In genomic region chr4:26150948-26151347, GRCh38 we compare ENCODE assay signal across 9 cellular contexts.
A peak's percentile ranks its signal among the peaks of the same experiment; 100 is the strongest.
DNase-seq lines count a peak whose midpoint lies in the region; ATAC-seq and TF ChIP-seq lines count a peak whose summit lies in the region.
"Had no signal": no experiment of that assay in that cellular context is flagged by ENCODE, and none has a peak within 500 bp of the region (broad histone marks: within the 10 kb centered on the region; RNA-seq: fewer than 3 reads in every experiment).

No MANE protein-coding gene starts in this region.

- no peaks in the 10 kb centered on the region for H3K27me3 ChIP-seq in OCI-LY3 (ENCODE audit: low read depth, low read length)

- peaks cover 24% of the 10 kb centered on the region for H3K36me3 Mint-ChIP-seq in dendritic cell treated with granulocyte-macrophage colony-stimulating factor and Interleukin-4, amounts not matched to agents 40 ng/mL and 50 ng/mL, for 4 days (ENCODE audit: low read depth)
- H3K36me3 Mint-ChIP-seq: naive thymus-derived CD8-positive, alpha-beta T cell had no signal

- peak overlapping the region; percentile 69 for H3K27ac Mint-ChIP-seq in dendritic cell treated with granulocyte-macrophage colony-stimulating factor and Interleukin-4, amounts not matched to agents 40 ng/mL and 50 ng/mL, for 4 days
- H3K27ac Mint-ChIP-seq: naive thymus-derived CD8-positive, alpha-beta T cell had no signal

- H3K4me1 Mint-ChIP-seq in dendritic cell treated with granulocyte-macrophage colony-stimulating factor and Interleukin-4, amounts not matched to agents 40 ng/mL and 50 ng/mL, for 4 days (ENCODE audit: low read depth): peaks cover 85% of the 10 kb centered on the region
- H3K4me1 Mint-ChIP-seq: naive thymus-derived CD8-positive, alpha-beta T cell had no signal

- H2AFZ ChIP-seq in OCI-LY3 (ENCODE audit: low read depth, low read length): peak overlapping the region; percentile 51; the same call in 1 of the 2 replicates

- no peaks in the 10 kb centered on the region for H4K20me1 ChIP-seq in OCI-LY3 (ENCODE audit: insufficient read depth, low read length)

- peak overlapping the region; percentile 51 for H3K4me2 ChIP-seq in OCI-LY3 (ENCODE audit: low read length)

- H3K4me3 Mint-ChIP-seq in dendritic cell treated with granulocyte-macrophage colony-stimulating factor and Interleukin-4, amounts not matched to agents 40 ng/mL and 50 ng/mL, for 4 days: no peak overlapping the region
- H3K4me3 Mint-ChIP-seq: naive thymus-derived CD8-positive, alpha-beta T cell had no signal

- intact Hi-C loops in dendritic cell treated with granulocyte-macrophage colony-stimulating factor and Interleukin-4, amounts not matched to agents 40 ng/mL and 50 ng/mL, for 4 days (cut with micrococcal nuclease): no loop called here

- no peak for DNase-seq in activated CD4-positive, CD25-positive, alpha-beta regulatory T cell (lab: John Stamatoyannopoulos, UW)
- peak; percentile 44 for DNase-seq in stimulated activated CD4-positive, alpha-beta T cell treated with anti-CD3 and anti-CD28 coated beads, Interleukin-4, amount 100 ng/mL, for 1 hour
- no peak for DNase-seq in middle frontal gyrus (ENCODE audit: extremely low spot score, low spot score)
- no peak for DNase-seq in NCI-H2171 (lab: John Stamatoyannopoulos, UW)
- no peak for DNase-seq in NCI-H2196 (lab: John Stamatoyannopoulos, UW; ENCODE audit: unreplicated experiment)
- DNase-seq: naive thymus-derived CD8-positive, alpha-beta T cell had no signal

- peaks cover 66% of the 10 kb centered on the region for H3K4me1 ChIP-seq in OCI-LY3 (ENCODE audit: low read length)

- H3K4me3 ChIP-seq in OCI-LY3 (ENCODE audit: low read length): peak overlapping the region; percentile 25; the same call in 1 of the 2 replicates

- no peaks in the 10 kb centered on the region for H3K79me2 ChIP-seq in OCI-LY3 (ENCODE audit: low read length)

- no peaks in the 10 kb centered on the region for H3K27me3 Mint-ChIP-seq in dendritic cell treated with granulocyte-macrophage colony-stimulating factor and Interleukin-4, amounts not matched to agents 40 ng/mL and 50 ng/mL, for 4 days

- H3K36me3 ChIP-seq in OCI-LY3 (replicated peaks; ENCODE audit: low read depth, low read length): peaks cover 12% of the 10 kb centered on the region

- ATAC-seq in activated CD4-positive, CD25-positive, alpha-beta regulatory T cell treated with anti-CD3 and anti-CD28 coated beads, Interleukin-2, amount 50 U/mL, for 24 hours: peak; percentile 64 to 74
- ATAC-seq: naive thymus-derived CD8-positive, alpha-beta T cell had no signal

- H3K9ac ChIP-seq in OCI-LY3 (ENCODE audit: low read length): peak overlapping the region; percentile 31; the same call in 1 of the 2 replicates

- H3K27ac ChIP-seq in OCI-LY3 (ENCODE audit: low read length): peak overlapping the region; percentile 54

- no peak for TF ChIP-seq CTCF in OCI-LY3 (IDR thresholded peaks at IDR 0.05; ENCODE audit: low read depth, low read length)

- peaks cover 15% of the 10 kb centered on the region for H3K9me3 Mint-ChIP-seq in dendritic cell treated with granulocyte-macrophage colony-stimulating factor and Interleukin-4, amounts not matched to agents 40 ng/mL and 50 ng/mL, for 4 days

- H3K9me3 ChIP-seq in OCI-LY3 (ENCODE audit: insufficient read depth, low read length): 0 out of 2 replicates have a peak, but pooled peaks cover 3% of the 10 kb centered on the region
